In the genomic region with DNA sequence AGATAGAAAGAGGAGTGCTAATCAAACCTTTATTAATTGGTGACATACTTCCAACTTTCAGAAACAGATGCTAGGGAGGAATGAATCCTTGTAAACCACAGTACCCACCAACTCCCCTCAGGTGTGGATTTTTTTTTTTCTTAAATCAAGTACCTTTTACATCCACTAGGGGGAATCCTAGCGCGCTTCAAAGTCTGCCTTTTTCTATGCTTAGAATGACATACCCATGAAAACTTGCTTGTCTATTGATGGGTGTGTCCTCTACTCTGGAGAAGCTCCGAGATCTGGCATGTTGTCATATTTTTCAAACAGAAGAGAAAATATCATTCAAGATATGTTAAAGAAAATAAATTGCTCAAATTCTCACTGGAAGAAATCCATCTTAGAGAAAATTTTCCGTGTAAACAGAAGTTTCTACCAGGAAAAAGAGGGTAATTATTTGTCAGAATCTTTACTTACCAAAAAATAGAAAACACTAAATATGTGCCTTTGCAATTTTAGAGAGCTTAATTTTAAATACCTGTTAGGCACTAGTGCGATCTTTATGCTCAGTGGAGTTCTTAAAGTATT, we compare ENCODE assay signal across 8 cellular contexts. TPM values are rescaled to one million over a fixed set of nuclear protein-coding genes. Genes with fewer than 3 reads are reported as not detected.
DNase-seq lines count a peak whose midpoint lies in the region; ATAC-seq, FAIRE-seq and TF ChIP-seq lines count a peak whose summit lies in the region.

No MANE protein-coding gene starts in this region.

- H3K27ac ChIP-seq in Peyer's patch (no peak overlapping the region), transverse colon (no peak overlapping the region)

- TF ChIP-seq EP300 in transverse colon (IDR thresholded peaks at IDR 0.05; ENCODE audit: low read depth), result no peak

- TF ChIP-seq POLR2A in GM12891 (IDR thresholded peaks at IDR 0.05; ENCODE audit: low read depth, low read length), result no peak
- TF ChIP-seq POLR2A in Peyer's patch (IDR thresholded peaks at IDR 0.05), result peak in 1 of 2 donors; percentile 8
- TF ChIP-seq POLR2A in transverse colon (IDR thresholded peaks at IDR 0.05), result no peak

- intact Hi-C loops in transverse colon (cut with DNase I; ENCODE audit: low total_unique reads), result no loop called here

- no peaks in the 10 kb centered on the region for H3K9me3 ChIP-seq in Peyer's patch
- no peaks in the 10 kb centered on the region for H3K9me3 ChIP-seq in transverse colon

- FAIRE-seq in GM12891 (lab: Jason Lieb, UNC), result peak; percentile 84
- peak; percentile 13 for FAIRE-seq in HTR-8/SVneo (lab: Jason Lieb, UNC)

- in situ Hi-C loops in transverse colon (cut with MboI; ENCODE audit: low pct_ligation_motif_present in 1 of 4, low pct_unique_long_range_greater_than_20kb in 1 of 4, low sequenced_read_pairs in 3 of 4), result loop anchor here (10.0 to 25.0 kb wide), 3 partner anchors 300 to 400 kb away; no protein-coding TSS in a partner anchor

- TF ChIP-seq CTCF in Peyer's patch (IDR thresholded peaks at IDR 0.05), result peak; percentile 67 to 92 (median 78)
- peak; percentile 77 to 88 (median 81) for TF ChIP-seq CTCF in transverse colon (IDR thresholded peaks at IDR 0.05)

- H3K4me1 ChIP-seq in Peyer's patch (no peaks in the 10 kb centered on the region), transverse colon (peaks cover 0 to 4% (median 0%) of the 10 kb centered on the region in 4 donors)

- H3K4me3 ChIP-seq in Peyer's patch (no peak overlapping the region), transverse colon (no peak overlapping the region)

- peak; percentile 43 for DNase-seq in Ammon's horn (ENCODE audit: low spot score)
- no peak for DNase-seq in GM12891 (ENCODE audit: insufficient read length, low spot score)
- peak; percentile 55 for DNase-seq in HTR-8/SVneo (ENCODE audit: insufficient read length, low spot score)
- DNase-seq in Peyer's patch, result peak in 1 of 3 donors; percentile 53
- DNase-seq in cerebellar cortex (ENCODE audit: low spot score), result peak; percentile 64
- no peak for DNase-seq in left lobe of liver (ENCODE audit: low spot score)
- no peak for DNase-seq in transverse colon

- WGBS in transverse colon (ENCODE audit: low coverage in 1 of 2), 2 donors, result 30 to 32% methylated on average over 5 of the region's 5 CpGs

- H3K27me3 ChIP-seq in Peyer's patch (no peaks in the 10 kb centered on the region), transverse colon (peaks cover 3% of the 10 kb centered on the region)

- ATAC-seq in left lobe of liver (peak; percentile 93), GM21526 (IDR thresholded peaks at IDR 0.05; ENCODE audit: low FRiP score, unreplicated experiment) (no peak)

- no peaks in the 10 kb centered on the region for H3K36me3 ChIP-seq in Peyer's patch
- no peaks in the 10 kb centered on the region for H3K36me3 ChIP-seq in transverse colon

TF ChIP-seq in GM12891, 5 proteins besides CTCF, POLR2A, EP300 and RAD21:
- TF ChIP-seq POLR2AphosphoS5 (IDR thresholded peaks at IDR 0.05; ENCODE audit: low read depth, low read length) (no peak), POU2F2 (IDR thresholded peaks at IDR 0.05; ENCODE audit: low read depth, low read length) (no peak), PAX5 (IDR thresholded peaks at IDR 0.05; ENCODE audit: insufficient read depth, low read length, severe bottlenecking) (no peak), TAF1 (IDR thresholded peaks at IDR 0.05; ENCODE audit: low read depth, low read length) (no peak), SPI1 (IDR thresholded peaks at IDR 0.05; ENCODE audit: low read depth, low read length) (no peak)

RNA-seq across cellular contexts. Expression of a gene that starts 14.1 kb away (rescaled TPM):
- polyA plus RNA-seq in GM12891 (2012; ENCODE audit: low read depth, missing spikeins), result 9.9 TPM
- total RNA-seq in Peyer's patch, result 10 to 100 TPM in 1 of 4 donors, 1 to 10 TPM in 2, under 1 TPM in 1; 0.88 to 21.5 (median 5.1) TPM
- 1.1 TPM for total RNA-seq in left lobe of liver
- 10 to 100 TPM in 1 of 4 donors, 1 to 10 TPM in 3; 3.3 to 12.7 (median 6.8) TPM for total RNA-seq in transverse colon

Comparison
In these comparisons a context has a peak if more than half of its experiments do, and no peak if none do; other contexts are left out.
1. DNase-seq: peak in Ammon's horn (single experiment), HTR-8/SVneo (single experiment) and cerebellar cortex (single experiment); none in GM12891 (single experiment), left lobe of liver (single experiment) and transverse colon (single experiment).